Comparison of ENCODE assay signal across 8 cellular contexts in the genomic region with DNA sequence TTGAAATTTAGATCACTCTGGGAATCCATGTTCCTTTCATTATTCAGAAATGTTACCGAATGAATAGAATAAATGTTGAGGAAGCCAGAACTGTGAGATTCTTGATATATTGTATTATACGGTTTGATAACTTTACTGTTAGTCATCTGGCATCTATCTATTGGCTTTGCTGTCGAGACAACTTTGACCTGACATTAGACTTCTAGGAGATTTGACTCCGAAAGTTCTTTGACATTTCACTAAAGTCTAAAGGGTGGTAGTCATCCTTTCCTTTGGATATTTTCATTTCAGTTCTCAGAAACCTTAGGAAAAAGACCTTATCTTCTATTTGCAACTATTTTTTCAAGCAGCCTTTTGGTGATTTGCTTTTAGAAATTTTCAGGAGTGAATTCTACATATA. TPM values are rescaled to one million over a fixed set of nuclear protein-coding genes. Genes with fewer than 3 reads are reported as not detected.
A peak's percentile ranks its signal among the peaks of the same experiment; 100 is the strongest.
DNase-seq lines count a peak whose midpoint lies in the region; ATAC-seq lines count a peak whose summit lies in the region.

No MANE protein-coding gene starts in this region.

- peak; percentile 37 for DNase-seq in KG1 (lab: John Stamatoyannopoulos, UW)
- no peak for DNase-seq in natural killer cell treated with Interleukin-12 subunit alpha and Interleukin-12 subunit beta and Interleukin-15 and Interleukin-18, amount 100 ng/mL, for 72 hours (ENCODE audit: low spot score)
- no peak for DNase-seq in stimulated activated CD4-positive, alpha-beta T cell treated with anti-CD3 and anti-CD28 coated beads, Interleukin-2, amount 100 ng/mL, for 48 hours
- no peak for DNase-seq in stimulated activated CD4-positive, alpha-beta T cell treated with anti-CD3 and anti-CD28 coated beads, Interleukin-4, amount 100 ng/mL, for 4 hours
- no peak for DNase-seq in NCI-H446 (lab: John Stamatoyannopoulos, UW)

- H3K27ac ChIP-seq in BLaER1 treated with 17β-estradiol and CSF1 and Interleukin-3, amounts not matched to agents 10 nM and 100 nM = peak overlapping the region in 5 of 11 experiments; percentile 81 to 90 (median 89); a peak in 7 of 22 replicates

- H3K4me1 Mint-ChIP-seq in dendritic cell treated with granulocyte-macrophage colony-stimulating factor and Interleukin-4, amounts not matched to agents 40 ng/mL and 50 ng/mL, for 4 days (ENCODE audit: low read depth) = peaks cover 28% of the 10 kb centered on the region
- H3K4me1 Mint-ChIP-seq in natural killer cell treated with Interleukin-12 subunit alpha and Interleukin-12 subunit beta and Interleukin-15 and Interleukin-18, amount 100 ng/mL, for 72 hours (ENCODE audit: low read depth in 2 of 2) = peaks cover 25 to 29% of the 10 kb centered on the region in 2 donors

- H3K4me3 Mint-ChIP-seq in dendritic cell treated with granulocyte-macrophage colony-stimulating factor and Interleukin-4, amounts not matched to agents 40 ng/mL and 50 ng/mL, for 4 days = peak overlapping the region; percentile 88
- peak overlapping the region; percentile 94 for H3K4me3 Mint-ChIP-seq in natural killer cell treated with Interleukin-12 subunit alpha and Interleukin-12 subunit beta and Interleukin-15 and Interleukin-18, amount 100 ng/mL, for 72 hours

- H3K36me3 ChIP-seq in BLaER1 treated with 17β-estradiol and CSF1 and Interleukin-3, amounts not matched to agents 10 nM and 100 nM = peaks cover 0 to 4% (median 0%) of the 10 kb centered on the region in 11 experiments; a peak in 1 of 22 replicates

- no peaks in the 10 kb centered on the region for H3K9me3 ChIP-seq in BLaER1 treated with 17β-estradiol and CSF1 and Interleukin-3, amounts not matched to agents 10 nM and 100 nM (replicated peaks in 1 of 11)

- peak overlapping the region; percentile 79 to 98 (median 88) for H3K4me3 ChIP-seq in BLaER1 treated with 17β-estradiol and CSF1 and Interleukin-3, amounts not matched to agents 10 nM and 100 nM

- H3K9me3 Mint-ChIP-seq in dendritic cell treated with granulocyte-macrophage colony-stimulating factor and Interleukin-4, amounts not matched to agents 40 ng/mL and 50 ng/mL, for 4 days = no peaks in the 10 kb centered on the region
- H3K9me3 Mint-ChIP-seq in natural killer cell treated with Interleukin-12 subunit alpha and Interleukin-12 subunit beta and Interleukin-15 and Interleukin-18, amount 100 ng/mL, for 72 hours = no peaks in the 10 kb centered on the region

- peak overlapping the region; percentile 77 to 97 (median 93) for H3K4me2 ChIP-seq in BLaER1 treated with 17β-estradiol and CSF1 and Interleukin-3, amounts not matched to agents 10 nM and 100 nM

- peak overlapping the region; percentile 81 to 92 (median 88) for H3K9ac ChIP-seq in BLaER1 treated with 17β-estradiol and CSF1 and Interleukin-3, amounts not matched to agents 10 nM and 100 nM

- no peak overlapping the region for H3K27ac Mint-ChIP-seq in dendritic cell treated with granulocyte-macrophage colony-stimulating factor and Interleukin-4, amounts not matched to agents 40 ng/mL and 50 ng/mL, for 4 days
- peak overlapping the region in 1 of 2 donors; percentile 79 for H3K27ac Mint-ChIP-seq in natural killer cell treated with Interleukin-12 subunit alpha and Interleukin-12 subunit beta and Interleukin-15 and Interleukin-18, amount 100 ng/mL, for 72 hours

- peaks cover 9% of the 10 kb centered on the region for H3K27me3 Mint-ChIP-seq in dendritic cell treated with granulocyte-macrophage colony-stimulating factor and Interleukin-4, amounts not matched to agents 40 ng/mL and 50 ng/mL, for 4 days
- no peaks in the 10 kb centered on the region for H3K27me3 Mint-ChIP-seq in natural killer cell treated with Interleukin-12 subunit alpha and Interleukin-12 subunit beta and Interleukin-15 and Interleukin-18, amount 100 ng/mL, for 72 hours

- H3K36me3 Mint-ChIP-seq in dendritic cell treated with granulocyte-macrophage colony-stimulating factor and Interleukin-4, amounts not matched to agents 40 ng/mL and 50 ng/mL, for 4 days (ENCODE audit: low read depth) = peaks cover 24% of the 10 kb centered on the region
- no peaks in the 10 kb centered on the region for H3K36me3 Mint-ChIP-seq in natural killer cell treated with Interleukin-12 subunit alpha and Interleukin-12 subunit beta and Interleukin-15 and Interleukin-18, amount 100 ng/mL, for 72 hours

- ATAC-seq in natural killer cell treated with Interleukin-12 subunit alpha and Interleukin-12 subunit beta and Interleukin-15 and Interleukin-18, amount 100 ng/mL, for 72 hours = no peak
- ATAC-seq in GM18502 (IDR thresholded peaks at IDR 0.05; ENCODE audit: poor library complexity, unreplicated experiment) = no peak

- intact Hi-C loops in dendritic cell treated with granulocyte-macrophage colony-stimulating factor and Interleukin-4, amounts not matched to agents 40 ng/mL and 50 ng/mL, for 4 days (cut with micrococcal nuclease) = loop anchor here (5.0 to 10.0 kb wide), 3 partner anchors 111 to 637 kb away; a partner anchor contains a TSS

- H4K20me1 ChIP-seq in BLaER1 treated with 17β-estradiol and CSF1 and Interleukin-3, amounts not matched to agents 10 nM and 100 nM = peaks cover 8 to 59% (median 55%) of the 10 kb centered on the region in 11 experiments; a peak in 19 of 22 replicates

- peaks cover 12 to 33% (median 22%) of the 10 kb centered on the region in 10 experiments for H3K4me1 ChIP-seq in BLaER1 treated with 17β-estradiol and CSF1 and Interleukin-3, amounts not matched to agents 10 nM and 100 nM

- H3K27me3 ChIP-seq in BLaER1 treated with 17β-estradiol and CSF1 and Interleukin-3, amounts not matched to agents 10 nM and 100 nM = peaks cover 23 to 57% (median 49%) of the 10 kb centered on the region in 11 experiments

RNA-seq across cellular contexts. Expression of a gene that starts 1.9 kb away (rescaled TPM):
- 10 to 100 TPM in 1 of 2 donors, 1 to 10 TPM in 1; 5.9 to 11.9 TPM for total RNA-seq in natural killer cell treated with Interleukin-12 subunit alpha and Interleukin-12 subunit beta and Interleukin-15 and Interleukin-18, amount 100 ng/mL, for 72 hours
